9 cellular contexts compared by ENCODE assay signal in genomic region chr4:152735302-152735917, GRCh38. TPM values are rescaled to one million over a fixed set of nuclear protein-coding genes. Genes with fewer than 3 reads are reported as not detected.
DNase-seq lines count a peak whose midpoint lies in the region; ATAC-seq and TF ChIP-seq lines count a peak whose summit lies in the region.
"Had no signal": no experiment of that assay in that cellular context is flagged by ENCODE, and none has a peak within 500 bp of the region (broad histone marks: within the 10 kb centered on the region; RNA-seq: fewer than 3 reads in every experiment).

No MANE protein-coding gene starts in this region.

- TF ChIP-seq CTCF in activated CD8-positive, alpha-beta T cell treated with anti-CD3 and anti-CD28 coated beads for 36 hours (IDR thresholded peaks at IDR 0.05), result peak; percentile 75
- peak; percentile 53 for TF ChIP-seq CTCF in astrocyte of the spinal cord (IDR thresholded peaks at IDR 0.05; ENCODE audit: low read depth, low read length)
- peak; percentile 40 to 43 for TF ChIP-seq CTCF in left lung (IDR thresholded peaks at IDR 0.05)

- no peaks in the 10 kb centered on the region for H3K9me3 ChIP-seq in left lung

- H3K4me1 ChIP-seq in left lung, result no peaks in the 10 kb centered on the region

- in situ Hi-C loops in astrocyte of the spinal cord (cut with HindIII; ENCODE audit: low sequenced_read_pairs), result no loop called here

- H3K27ac Mint-ChIP-seq in activated CD8-positive, alpha-beta T cell treated with anti-CD3 and anti-CD28 coated beads for 36 hours, result no peak overlapping the region
- no peak overlapping the region for H3K27ac Mint-ChIP-seq in activated CD8-positive, alpha-beta T cell treated with anti-CD3 and anti-CD28 coated beads, Interleukin-2, amount 10 ng/mL, durations not matched to agents 7 days and 5 days
- no peak overlapping the region for H3K27ac Mint-ChIP-seq in activated CD4-positive, alpha-beta memory T cell treated with anti-CD3 and anti-CD28 coated beads for 36 hours
- H3K27ac Mint-ChIP-seq: activated naive CD8-positive, alpha-beta T cell had no signal

- H3K27me3 ChIP-seq in left lung, result no peaks in the 10 kb centered on the region

- CTCF ChIA-PET in activated CD8-positive, alpha-beta T cell treated with anti-CD3 and anti-CD28 coated beads for 36 hours (lab: Charles Lee), result interaction anchor here (0.7 to 8.0 kb wide), 25 partner anchors 9 to 329 kb away, joined by 3 to 47 read pairs (median 4); no protein-coding TSS in a partner anchor
- CTCF ChIA-PET in activated CD8-positive, alpha-beta T cell treated with anti-CD3 and anti-CD28 coated beads, Interleukin-2, amount 10 ng/mL, durations not matched to agents 7 days and 5 days (lab: Charles Lee), result interaction anchor here (0.8 to 2.5 kb wide), 21 partner anchors 16 to 333 kb away, joined by 3 to 25 read pairs (median 3); no protein-coding TSS in a partner anchor
- CTCF ChIA-PET in activated CD4-positive, alpha-beta memory T cell treated with anti-CD3 and anti-CD28 coated beads for 36 hours (lab: Charles Lee), result interaction anchor here (0.7 to 5.8 kb wide), 15 partner anchors 13 to 327 kb away, joined by 3 to 48 read pairs (median 4); partner anchors contain the start of gene TMEM154

- no peaks in the 10 kb centered on the region for H3K36me3 Mint-ChIP-seq in activated CD8-positive, alpha-beta T cell treated with anti-CD3 and anti-CD28 coated beads for 36 hours (ENCODE audit: low read depth)
- H3K36me3 Mint-ChIP-seq in activated CD8-positive, alpha-beta T cell treated with anti-CD3 and anti-CD28 coated beads, Interleukin-2, amount 10 ng/mL, durations not matched to agents 7 days and 5 days (ENCODE audit: low read depth), result no peaks in the 10 kb centered on the region
- no peaks in the 10 kb centered on the region for H3K36me3 Mint-ChIP-seq in activated CD4-positive, alpha-beta memory T cell treated with anti-CD3 and anti-CD28 coated beads for 36 hours
- H3K36me3 Mint-ChIP-seq: activated naive CD8-positive, alpha-beta T cell had no signal

- ATAC-seq in activated CD8-positive, alpha-beta T cell treated with anti-CD3 and anti-CD28 coated beads for 36 hours, result peak; percentile 27
- no peak for ATAC-seq in activated CD8-positive, alpha-beta T cell treated with anti-CD3 and anti-CD28 coated beads, Interleukin-2, amount 10 ng/mL, durations not matched to agents 7 days and 5 days
- ATAC-seq in left lung (peak; percentile 63), HG03571 (IDR thresholded peaks at IDR 0.05; ENCODE audit: unreplicated experiment) (no peak)

- POLR2A ChIA-PET in activated CD8-positive, alpha-beta T cell treated with anti-CD3 and anti-CD28 coated beads for 36 hours (lab: Charles Lee), result no interaction called here
- POLR2A ChIA-PET in activated CD8-positive, alpha-beta T cell treated with anti-CD3 and anti-CD28 coated beads, Interleukin-2, amount 10 ng/mL, durations not matched to agents 7 days and 5 days (lab: Charles Lee), result no interaction called here
- POLR2A ChIA-PET in activated CD4-positive, alpha-beta memory T cell treated with anti-CD3 and anti-CD28 coated beads for 36 hours (lab: Charles Lee), result no interaction called here

- no peak overlapping the region for H3K4me3 Mint-ChIP-seq in activated CD8-positive, alpha-beta T cell treated with anti-CD3 and anti-CD28 coated beads for 36 hours
- no peak overlapping the region for H3K4me3 Mint-ChIP-seq in activated CD8-positive, alpha-beta T cell treated with anti-CD3 and anti-CD28 coated beads, Interleukin-2, amount 10 ng/mL, durations not matched to agents 7 days and 5 days
- H3K4me3 Mint-ChIP-seq in activated CD4-positive, alpha-beta memory T cell treated with anti-CD3 and anti-CD28 coated beads for 36 hours, result no peak overlapping the region
- H3K4me3 Mint-ChIP-seq: activated naive CD8-positive, alpha-beta T cell had no signal

- H3K9me3 Mint-ChIP-seq in activated CD8-positive, alpha-beta T cell treated with anti-CD3 and anti-CD28 coated beads for 36 hours, result no peaks in the 10 kb centered on the region
- no peaks in the 10 kb centered on the region for H3K9me3 Mint-ChIP-seq in activated CD8-positive, alpha-beta T cell treated with anti-CD3 and anti-CD28 coated beads, Interleukin-2, amount 10 ng/mL, durations not matched to agents 7 days and 5 days (ENCODE audit: insufficient read depth)
- H3K9me3 Mint-ChIP-seq in activated CD4-positive, alpha-beta memory T cell treated with anti-CD3 and anti-CD28 coated beads for 36 hours, result no peaks in the 10 kb centered on the region

- intact Hi-C loops in activated CD8-positive, alpha-beta T cell treated with anti-CD3 and anti-CD28 coated beads for 36 hours (cut with micrococcal nuclease), result no loop called here
- intact Hi-C loops in left lung (cut with DNase I), result no loop called here
- intact Hi-C loops in activated CD4-positive, alpha-beta memory T cell treated with anti-CD3 and anti-CD28 coated beads for 36 hours (cut with micrococcal nuclease), result loop anchor here (1.0 to 5.0 kb wide), 4 partner anchors 93 to 327 kb away; no protein-coding TSS in a partner anchor

- H3K27me3 Mint-ChIP-seq in activated CD8-positive, alpha-beta T cell treated with anti-CD3 and anti-CD28 coated beads for 36 hours, result peaks cover 3% of the 10 kb centered on the region
- peaks cover 8% of the 10 kb centered on the region for H3K27me3 Mint-ChIP-seq in activated CD8-positive, alpha-beta T cell treated with anti-CD3 and anti-CD28 coated beads, Interleukin-2, amount 10 ng/mL, durations not matched to agents 7 days and 5 days (ENCODE audit: low read depth)
- peaks cover 3% of the 10 kb centered on the region for H3K27me3 Mint-ChIP-seq in activated CD4-positive, alpha-beta memory T cell treated with anti-CD3 and anti-CD28 coated beads for 36 hours
- H3K27me3 Mint-ChIP-seq: activated naive CD8-positive, alpha-beta T cell had no signal

- no peaks in the 10 kb centered on the region for H3K4me1 Mint-ChIP-seq in activated CD8-positive, alpha-beta T cell treated with anti-CD3 and anti-CD28 coated beads for 36 hours (ENCODE audit: low read depth)
- H3K4me1 Mint-ChIP-seq in activated CD8-positive, alpha-beta T cell treated with anti-CD3 and anti-CD28 coated beads, Interleukin-2, amount 10 ng/mL, durations not matched to agents 7 days and 5 days (ENCODE audit: low read depth), result no peaks in the 10 kb centered on the region
- H3K4me1 Mint-ChIP-seq in activated CD4-positive, alpha-beta memory T cell treated with anti-CD3 and anti-CD28 coated beads for 36 hours (ENCODE audit: low read depth), result peaks cover 3% of the 10 kb centered on the region

- H3K4me3 ChIP-seq in astrocyte of the spinal cord (ENCODE audit: low read depth, low read length) (no peak overlapping the region), left lung (no peak overlapping the region)

- H3K27ac ChIP-seq in left lung, result no peak overlapping the region

- no peak for DNase-seq in activated CD8-positive, alpha-beta T cell treated with anti-CD3 and anti-CD28 coated beads for 36 hours
- DNase-seq in activated CD8-positive, alpha-beta T cell treated with anti-CD3 and anti-CD28 coated beads, Interleukin-2, amount 10 ng/mL, durations not matched to agents 7 days and 5 days, result no peak
- DNase-seq in NCI-H1048 (lab: John Stamatoyannopoulos, UW) (peak; percentile 6), astrocyte of the spinal cord (ENCODE audit: low read depth, low spot score) (peak; percentile 45), left lung (no peak)
- no peak for DNase-seq in activated naive CD4-positive, alpha-beta T cell treated with anti-CD3 and anti-CD28 coated beads, Interleukin-2, amount 50 U/mL, for 16 hours
- DNase-seq in activated CD4-positive, alpha-beta memory T cell treated with anti-CD3 and anti-CD28 coated beads for 36 hours, result no peak

- no peaks in the 10 kb centered on the region for H3K36me3 ChIP-seq in left lung

RNA-seq across cellular contexts. Expression of gene TIGD4, which starts 44.1 kb away (rescaled TPM):
- total RNA-seq in activated CD8-positive, alpha-beta T cell treated with anti-CD3 and anti-CD28 coated beads for 36 hours, result under 1 TPM; 0.27 to 0.47 TPM
- total RNA-seq in activated CD8-positive, alpha-beta T cell treated with anti-CD3 and anti-CD28 coated beads, Interleukin-2, amount 10 ng/mL, durations not matched to agents 7 days and 5 days, result under 1 TPM; 0.40 to 0.44 TPM
- under 1 TPM; 0.38 to 0.39 TPM for total RNA-seq in left lung
- under 1 TPM; 0.15 to 0.31 TPM for total RNA-seq in activated CD4-positive, alpha-beta memory T cell treated with anti-CD3 and anti-CD28 coated beads for 36 hours

RNA-seq across cellular contexts. Expression of gene ARFIP1, which starts 44.3 kb away (rescaled TPM):
- 1 to 10 TPM; 7.2 to 8.9 TPM for total RNA-seq in activated CD8-positive, alpha-beta T cell treated with anti-CD3 and anti-CD28 coated beads for 36 hours
- 10 to 100 TPM; 20.3 to 20.5 TPM for total RNA-seq in activated CD8-positive, alpha-beta T cell treated with anti-CD3 and anti-CD28 coated beads, Interleukin-2, amount 10 ng/mL, durations not matched to agents 7 days and 5 days
- total RNA-seq in left lung, result 10 to 100 TPM; 34.7 to 36.4 TPM
- total RNA-seq in activated CD4-positive, alpha-beta memory T cell treated with anti-CD3 and anti-CD28 coated beads for 36 hours, result 10 to 100 TPM in 1 of 2 experiments, 1 to 10 TPM in 1; 9.3 to 10.5 TPM

RNA-seq across cellular contexts. Expression of gene TMEM154, which starts 55.6 kb away (rescaled TPM):
- total RNA-seq in activated CD8-positive, alpha-beta T cell treated with anti-CD3 and anti-CD28 coated beads for 36 hours, result 10 to 100 TPM; 12.2 to 17.5 TPM
- total RNA-seq in activated CD8-positive, alpha-beta T cell treated with anti-CD3 and anti-CD28 coated beads, Interleukin-2, amount 10 ng/mL, durations not matched to agents 7 days and 5 days, result 10 to 100 TPM; 20.0 to 22.2 TPM
- total RNA-seq in left lung, result 10 to 100 TPM in 1 of 2 donors, 1 to 10 TPM in 1; 6.7 to 21.9 TPM
- total RNA-seq in activated CD4-positive, alpha-beta memory T cell treated with anti-CD3 and anti-CD28 coated beads for 36 hours, result 10 to 100 TPM; 18.1 to 20.8 TPM

Comparison
In these comparisons a context has a peak if more than half of its experiments do, and no peak if none do; other contexts are left out.
1. ATAC-seq: peak in activated CD8-positive, alpha-beta T cell treated with anti-CD3 and anti-CD28 coated beads for 36 hours (single experiment) and left lung (single experiment); none in activated CD8-positive, alpha-beta T cell treated with anti-CD3 and anti-CD28 coated beads, Interleukin-2, amount 10 ng/mL, durations not matched to agents 7 days and 5 days (single experiment) and HG03571 (single experiment).
2. DNase-seq: peak in NCI-H1048 (single experiment) and astrocyte of the spinal cord (single experiment); none in activated CD8-positive, alpha-beta T cell treated with anti-CD3 and anti-CD28 coated beads for 36 hours (single experiment), activated CD8-positive, alpha-beta T cell treated with anti-CD3 and anti-CD28 coated beads, Interleukin-2, amount 10 ng/mL, durations not matched to agents 7 days and 5 days (single experiment), left lung (0 of 2), activated naive CD4-positive, alpha-beta T cell treated with anti-CD3 and anti-CD28 coated beads, Interleukin-2, amount 50 U/mL, for 16 hours (single experiment) and activated CD4-positive, alpha-beta memory T cell treated with anti-CD3 and anti-CD28 coated beads for 36 hours (single experiment).
3. Peak in every context shown above with its lines, with median percentiles within 50 percentile points of each other: CTCF ChIP-seq.